In the genomic region with DNA sequence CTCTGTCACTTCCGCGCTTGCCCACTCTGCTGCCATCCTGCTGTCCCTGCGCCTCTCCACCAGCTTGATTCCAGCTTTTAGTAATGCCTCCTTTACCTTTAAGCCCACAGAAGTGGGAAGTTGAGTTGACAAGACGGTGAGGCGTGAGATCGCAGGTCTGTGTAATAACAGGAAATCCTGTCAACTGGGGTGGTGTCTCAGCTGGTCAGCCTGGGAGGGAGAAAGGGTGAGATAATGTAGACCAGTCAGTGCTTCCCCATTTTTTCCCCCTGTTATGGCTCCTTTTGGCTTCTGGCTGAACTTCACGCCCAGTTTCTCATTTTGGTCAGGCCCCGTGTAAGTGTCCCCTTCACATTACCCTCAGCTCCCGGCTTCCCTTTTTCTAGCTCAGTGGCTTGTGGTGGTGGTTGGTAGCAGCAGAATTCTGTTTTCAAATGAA, we compare ENCODE assay signal across 8 cellular contexts.
DNase-seq lines count a peak whose midpoint lies in the region; ATAC-seq and TF ChIP-seq lines count a peak whose summit lies in the region.

No MANE protein-coding gene starts in this region.

- no peak overlapping the region for H3K4me3 Mint-ChIP-seq in activated CD4-positive, alpha-beta T cell treated with anti-CD3 and anti-CD28 coated beads for 36 hours
- H3K4me3 Mint-ChIP-seq in activated naive CD8-positive, alpha-beta T cell treated with anti-CD3 and anti-CD28 coated beads, Interleukin-2, amount 10 ng/mL, durations not matched to agents 7 days and 5 days = peak overlapping the region; percentile 50
- no peak overlapping the region for H3K4me3 Mint-ChIP-seq in osteocyte (ENCODE audit: unreplicated experiment)

- intact Hi-C loops in activated CD4-positive, alpha-beta T cell treated with anti-CD3 and anti-CD28 coated beads for 36 hours (cut with DNase I, micrococcal nuclease) = no loop called here

- POLR2A ChIA-PET in activated CD4-positive, alpha-beta T cell treated with anti-CD3 and anti-CD28 coated beads for 36 hours (lab: Charles Lee) = interaction anchor here (0.6 kb wide), 1 partner anchor 626 kb away, joined by 4 read pairs; no protein-coding TSS in a partner anchor
- POLR2A ChIA-PET in activated naive CD8-positive, alpha-beta T cell treated with anti-CD3 and anti-CD28 coated beads, Interleukin-2, amount 10 ng/mL, durations not matched to agents 7 days and 5 days (lab: Charles Lee) = interaction anchor here (0.6 kb wide), 1 partner anchor 99 kb away, joined by 3 read pairs; a partner anchor contains a TSS

- H3K9me3 Mint-ChIP-seq in activated CD4-positive, alpha-beta T cell treated with anti-CD3 and anti-CD28 coated beads for 36 hours (ENCODE audit: low read depth) = no peaks in the 10 kb centered on the region
- no peaks in the 10 kb centered on the region for H3K9me3 Mint-ChIP-seq in activated naive CD8-positive, alpha-beta T cell treated with anti-CD3 and anti-CD28 coated beads, Interleukin-2, amount 10 ng/mL, durations not matched to agents 7 days and 5 days
- no peaks in the 10 kb centered on the region for H3K9me3 Mint-ChIP-seq in osteocyte (ENCODE audit: unreplicated experiment)

- TF ChIP-seq CTCF in osteocyte (IDR thresholded peaks at IDR 0.05) = no peak

- peaks cover 27% of the 10 kb centered on the region for H3K36me3 Mint-ChIP-seq in activated CD4-positive, alpha-beta T cell treated with anti-CD3 and anti-CD28 coated beads for 36 hours (ENCODE audit: low read depth)
- peaks cover 3% of the 10 kb centered on the region for H3K36me3 Mint-ChIP-seq in activated naive CD8-positive, alpha-beta T cell treated with anti-CD3 and anti-CD28 coated beads, Interleukin-2, amount 10 ng/mL, durations not matched to agents 7 days and 5 days
- peaks cover 61% of the 10 kb centered on the region for H3K36me3 Mint-ChIP-seq in osteocyte (ENCODE audit: unreplicated experiment)

- peak overlapping the region; percentile 45 for H3K27ac Mint-ChIP-seq in activated CD4-positive, alpha-beta T cell treated with anti-CD3 and anti-CD28 coated beads for 36 hours
- peak overlapping the region; percentile 76 for H3K27ac Mint-ChIP-seq in activated naive CD8-positive, alpha-beta T cell treated with anti-CD3 and anti-CD28 coated beads, Interleukin-2, amount 10 ng/mL, durations not matched to agents 7 days and 5 days
- peak overlapping the region; percentile 89 for H3K27ac Mint-ChIP-seq in osteocyte (ENCODE audit: unreplicated experiment)

- H3K4me1 Mint-ChIP-seq in activated CD4-positive, alpha-beta T cell treated with anti-CD3 and anti-CD28 coated beads for 36 hours = peaks cover 59% of the 10 kb centered on the region
- peaks cover 34% of the 10 kb centered on the region for H3K4me1 Mint-ChIP-seq in activated naive CD8-positive, alpha-beta T cell treated with anti-CD3 and anti-CD28 coated beads, Interleukin-2, amount 10 ng/mL, durations not matched to agents 7 days and 5 days
- peaks cover 52% of the 10 kb centered on the region for H3K4me1 Mint-ChIP-seq in osteocyte (ENCODE audit: unreplicated experiment)

- peak; percentile 11 for ATAC-seq in activated CD4-positive, alpha-beta T cell treated with anti-CD3 and anti-CD28 coated beads for 36 hours
- ATAC-seq in HG03175 (IDR thresholded peaks at IDR 0.05; ENCODE audit: unreplicated experiment) = peak; percentile 84
- ATAC-seq in activated naive CD8-positive, alpha-beta T cell treated with anti-CD3 and anti-CD28 coated beads, Interleukin-2, amount 10 ng/mL, durations not matched to agents 7 days and 5 days (ENCODE audit: low read depth) = peak; percentile 45

- DNase-seq in activated CD4-positive, alpha-beta T cell treated with anti-CD3 and anti-CD28 coated beads for 36 hours = peak; percentile 28
- no peak for DNase-seq in activated CD4-positive, alpha-beta T cell treated with anti-CD3 and anti-CD28 coated beads, Interleukin-2, amount 50 U/mL, for 4 hours
- DNase-seq in activated naive CD8-positive, alpha-beta T cell treated with anti-CD3 and anti-CD28 coated beads, Interleukin-2, amount 10 ng/mL, durations not matched to agents 7 days and 5 days = no peak
- DNase-seq in osteocyte (ENCODE audit: extremely low spot score, unreplicated experiment) (no peak), NCI-H446 treated with DMSO at 0.1 percent for 48 hours (lab: John Stamatoyannopoulos, UW) (no peak), DMS 273 treated with DMSO at 0.1 percent for 48 hours (lab: John Stamatoyannopoulos, UW) (no peak)
- DNase-seq in activated CD4-positive, alpha-beta T cell treated with anti-CD3 and anti-CD28 coated beads for 48 hours = no peak

- no peaks in the 10 kb centered on the region for H3K27me3 Mint-ChIP-seq in activated CD4-positive, alpha-beta T cell treated with anti-CD3 and anti-CD28 coated beads for 36 hours
- peaks cover 2% of the 10 kb centered on the region for H3K27me3 Mint-ChIP-seq in activated naive CD8-positive, alpha-beta T cell treated with anti-CD3 and anti-CD28 coated beads, Interleukin-2, amount 10 ng/mL, durations not matched to agents 7 days and 5 days
- no peaks in the 10 kb centered on the region for H3K27me3 Mint-ChIP-seq in osteocyte (ENCODE audit: unreplicated experiment)

- CTCF ChIA-PET in activated CD4-positive, alpha-beta T cell treated with anti-CD3 and anti-CD28 coated beads for 36 hours (lab: Charles Lee) = interaction anchor here (1.6 kb wide), 1 partner anchor 9 kb away, joined by 5 read pairs; no protein-coding TSS in a partner anchor

Comparison
In these comparisons a context has a peak if more than half of its experiments do, and no peak if none do; other contexts are left out.
1. ATAC-seq: peak in every context shown above with its lines; median percentile 84 in HG03175; 45 in activated naive CD8-positive, alpha-beta T cell treated with anti-CD3 and anti-CD28 coated beads, Interleukin-2, amount 10 ng/mL, durations not matched to agents 7 days and 5 days; 11 in activated CD4-positive, alpha-beta T cell treated with anti-CD3 and anti-CD28 coated beads for 36 hours.